ENCODE assay signal across 22 cellular contexts in genomic region chr9:103804077-103804735, GRCh38.
DNase-seq lines count a peak whose midpoint lies in the region; FAIRE-seq and TF ChIP-seq lines count a peak whose summit lies in the region.
"Had no signal": no experiment of that assay in that cellular context is flagged by ENCODE, and none has a peak within 500 bp of the region (broad histone marks: within the 10 kb centered on the region; RNA-seq: fewer than 3 reads in every experiment).

No MANE protein-coding gene starts in this region.

- no peak for TF ChIP-seq POLR2A in GM12891 (IDR thresholded peaks at IDR 0.05; ENCODE audit: low read depth, low read length)

- H3K79me2 ChIP-seq in astrocyte (ENCODE audit: insufficient read depth, low read length), result no peaks in the 10 kb centered on the region

- H3K9me3 Mint-ChIP-seq in astrocyte (ENCODE audit: unreplicated experiment), result peaks cover 2% of the 10 kb centered on the region
- H3K9me3 Mint-ChIP-seq: neural progenitor cell had no signal

- H3K36me3 Mint-ChIP-seq in astrocyte (ENCODE audit: low read depth, unreplicated experiment), result no peaks in the 10 kb centered on the region
- H3K36me3 Mint-ChIP-seq: CD8-positive, alpha-beta memory T cell; neural progenitor cell; stimulated activated effector memory CD8-positive, alpha-beta T cell treated with anti-CD3 and anti-CD28 coated beads, Interleukin-12 subunit alpha, Interleukin-12 subunit beta, amount 100 ng/mL, for 72 hours had no signal

- no peak overlapping the region for H3K9ac ChIP-seq in astrocyte (ENCODE audit: low read length)
- H3K9ac ChIP-seq: neural progenitor cell had no signal

- no peaks in the 10 kb centered on the region for H4K20me1 ChIP-seq in astrocyte (ENCODE audit: insufficient read depth, low read length)

- H3K27me3 Mint-ChIP-seq in astrocyte (ENCODE audit: low read depth, unreplicated experiment), result no peaks in the 10 kb centered on the region
- H3K27me3 Mint-ChIP-seq: CD8-positive, alpha-beta memory T cell had no signal

- DNase-seq in ACHN (peak; percentile 87), HTR-8/SVneo (ENCODE audit: insufficient read length, low spot score) (peak; percentile 62), astrocyte (ENCODE audit: low read depth) (peak; percentile 29), kidney epithelial cell (ENCODE audit: low read depth) (peak; percentile 60), posterior cingulate gyrus (no peak), NCI-H1048 (lab: John Stamatoyannopoulos, UW) (no peak), GM12891 (ENCODE audit: insufficient read length, low spot score) (no peak)
- DNase-seq in activated CD4-positive, alpha-beta T cell treated with anti-CD3 and anti-CD28 coated beads for 4 hours, result no peak
- DNase-seq: activated effector memory CD4-positive, alpha-beta T cell treated with Interleukin-2 at 50 U/mL for 16 hours; amniotic stem cell; CD8-positive, alpha-beta memory T cell; DND-41; MV-4-11; NCI-H2081; NCI-H69; retina; stimulated activated CD4-positive, alpha-beta T cell treated with anti-CD3 and anti-CD28 coated beads, Interleukin-15, amount 100 ng/mL, for 24 hours; thyroid gland had no signal

- intact Hi-C loops in posterior cingulate gyrus (cut with DNase I), result no loop called here

- no peaks in the 10 kb centered on the region for H3K36me3 ChIP-seq in astrocyte (ENCODE audit: insufficient read depth, low read length)
- H3K36me3 ChIP-seq in kidney epithelial cell (ENCODE audit: control insufficient read depth, insufficient read depth, low read length), result no peaks in the 10 kb centered on the region
- H3K36me3 ChIP-seq: neural progenitor cell, thyroid gland had no signal

- no peaks in the 10 kb centered on the region for H3K4me1 Mint-ChIP-seq in astrocyte (ENCODE audit: low read depth, unreplicated experiment)
- H3K4me1 Mint-ChIP-seq: CD8-positive, alpha-beta memory T cell; neural progenitor cell; stimulated activated effector memory CD8-positive, alpha-beta T cell treated with anti-CD3 and anti-CD28 coated beads, Interleukin-12 subunit alpha, Interleukin-12 subunit beta, amount 100 ng/mL, for 72 hours had no signal

- H3K4me3 Mint-ChIP-seq in astrocyte (ENCODE audit: unreplicated experiment), result no peak overlapping the region
- H3K4me3 Mint-ChIP-seq: CD8-positive, alpha-beta memory T cell; neural progenitor cell; stimulated activated effector memory CD8-positive, alpha-beta T cell treated with anti-CD3 and anti-CD28 coated beads, Interleukin-12 subunit alpha, Interleukin-12 subunit beta, amount 100 ng/mL, for 72 hours had no signal

- H3K9me3 ChIP-seq in astrocyte (ENCODE audit: insufficient read depth, low read depth, low read length), result no peaks in the 10 kb centered on the region
- H3K9me3 ChIP-seq: thyroid gland had no signal

- H3K27ac ChIP-seq in astrocyte (ENCODE audit: low read depth, low read length), result no peak overlapping the region
- H3K27ac ChIP-seq: neural progenitor cell, thyroid gland had no signal

- peaks cover 5% of the 10 kb centered on the region for H3K4me1 ChIP-seq in astrocyte (ENCODE audit: insufficient read depth, low read length)
- H3K4me1 ChIP-seq: neural progenitor cell, thyroid gland had no signal

- peak overlapping the region; percentile 43 for H3K4me2 ChIP-seq in astrocyte (ENCODE audit: low read length)
- H3K4me2 ChIP-seq: neural progenitor cell had no signal

- H3K27me3 ChIP-seq in astrocyte (ENCODE audit: insufficient read depth, low read length) (no peaks in the 10 kb centered on the region), kidney epithelial cell (ENCODE audit: control insufficient read depth, insufficient read depth, low read length) (no peaks in the 10 kb centered on the region)
- H3K27me3 ChIP-seq: neural progenitor cell, thyroid gland had no signal

- FAIRE-seq in HTR-8/SVneo (lab: Jason Lieb, UNC), result no peak
- FAIRE-seq in astrocyte (lab: Jason Lieb, UNC), result peak; percentile 59
- no peak for FAIRE-seq in GM12891 (lab: Jason Lieb, UNC)
- FAIRE-seq: frontal cortex, GM19239 had no signal

- H3K4me3 ChIP-seq in astrocyte (ENCODE audit: insufficient read depth, low read depth, low read length) (no peak overlapping the region), kidney epithelial cell (ENCODE audit: low read depth, low read length) (no peak overlapping the region)
- H3K4me3 ChIP-seq: neural progenitor cell, thyroid gland had no signal

- TF ChIP-seq CTCF in astrocyte (IDR thresholded peaks at IDR 0.05; ENCODE audit: insufficient read depth, low read depth, low read length), result no peak
- no peak for TF ChIP-seq CTCF in kidney epithelial cell (IDR thresholded peaks at IDR 0.05; ENCODE audit: insufficient read depth, low read length, poor library complexity, severe bottlenecking)

- H3K27ac Mint-ChIP-seq in astrocyte (ENCODE audit: unreplicated experiment), result no peak overlapping the region
- H3K27ac Mint-ChIP-seq: CD8-positive, alpha-beta memory T cell; neural progenitor cell; stimulated activated effector memory CD8-positive, alpha-beta T cell treated with anti-CD3 and anti-CD28 coated beads, Interleukin-12 subunit alpha, Interleukin-12 subunit beta, amount 100 ng/mL, for 72 hours had no signal

- H2AFZ ChIP-seq in astrocyte (ENCODE audit: low read depth, low read length), result no peak overlapping the region
- H2AFZ ChIP-seq: neural progenitor cell had no signal

- in situ Hi-C loops in ACHN (cut with HindIII; ENCODE audit: low pct_ligation_motif_present, low pct_unique_long_range_greater_than_20kb, low sequenced_read_pairs), result no loop called here

TF ChIP-seq in GM12891, 5 proteins besides CTCF, POLR2A, EP300 and RAD21:
- TF ChIP-seq POLR2AphosphoS5 (IDR thresholded peaks at IDR 0.05; ENCODE audit: low read depth, low read length) (no peak), TAF1 (IDR thresholded peaks at IDR 0.05; ENCODE audit: low read depth, low read length) (no peak), PAX5 (IDR thresholded peaks at IDR 0.05; ENCODE audit: insufficient read depth, low read length, severe bottlenecking) (no peak), POU2F2 (IDR thresholded peaks at IDR 0.05; ENCODE audit: low read depth, low read length) (no peak), SPI1 (IDR thresholded peaks at IDR 0.05; ENCODE audit: low read depth, low read length) (no peak)

Comparison
In these comparisons a context has a peak if more than half of its experiments do, and no peak if none do; other contexts are left out.
1. DNase-seq: peak in ACHN (single experiment), HTR-8/SVneo (single experiment), astrocyte (single experiment) and kidney epithelial cell (single experiment); none in posterior cingulate gyrus (0 of 10), activated CD4-positive, alpha-beta T cell treated with anti-CD3 and anti-CD28 coated beads for 4 hours (0 of 2), NCI-H1048 (single experiment) and GM12891 (single experiment).